In genomic region chr13:46385946-46386345, GRCh38 we compare ENCODE assay signal across 11 cellular contexts. TPM values are rescaled to one million over a fixed set of nuclear protein-coding genes. Genes with fewer than 3 reads are reported as not detected.
DNase-seq lines count a peak whose midpoint lies in the region; TF ChIP-seq lines count a peak whose summit lies in the region.
"Had no signal": no experiment of that assay in that cellular context is flagged by ENCODE, and none has a peak within 500 bp of the region (broad histone marks: within the 10 kb centered on the region; RNA-seq: fewer than 3 reads in every experiment).

No MANE protein-coding gene starts in this region.

- CTCF ChIA-PET in activated CD4-positive, alpha-beta T cell treated with anti-CD3 and anti-CD28 coated beads, Interleukin-2, amount 10 ng/mL, durations not matched to agents 7 days and 5 days (lab: Charles Lee) = no interaction called here

- H3K36me3 ChIP-seq in SK-N-MC (ENCODE audit: insufficient read depth, low read length) (peaks cover 41% of the 10 kb centered on the region), iPS-20b (ENCODE audit: insufficient read depth, low read depth, low read length) (no peaks in the 10 kb centered on the region), stomach (no peaks in the 10 kb centered on the region)
- H3K36me3 ChIP-seq: WERI-Rb-1 had no signal

- peaks cover 30% of the 10 kb centered on the region for H3K4me1 Mint-ChIP-seq in activated CD4-positive, alpha-beta T cell treated with anti-CD3 and anti-CD28 coated beads, Interleukin-2, amount 10 ng/mL, durations not matched to agents 7 days and 5 days

- H3K27me3 Mint-ChIP-seq in activated CD4-positive, alpha-beta T cell treated with anti-CD3 and anti-CD28 coated beads, Interleukin-2, amount 10 ng/mL, durations not matched to agents 7 days and 5 days = peaks cover 39% of the 10 kb centered on the region

- no peaks in the 10 kb centered on the region for H3K9me3 ChIP-seq in SK-N-MC (ENCODE audit: low read depth, low read length)
- H3K9me3 ChIP-seq in iPS-20b (ENCODE audit: insufficient read depth, low read depth, low read length) = no peaks in the 10 kb centered on the region
- H3K9me3 ChIP-seq in stomach = no peaks in the 10 kb centered on the region

- H3K4me3 ChIP-seq in SK-N-MC = peak overlapping the region; percentile 90
- peak overlapping the region; percentile 89 for H3K4me3 ChIP-seq in iPS-20b (ENCODE audit: low read length)
- H3K4me3 ChIP-seq in stomach = peak overlapping the region in 3 of 4 donors; percentile 40 to 54 (median 51)

- H3K27ac Mint-ChIP-seq in activated CD4-positive, alpha-beta T cell treated with anti-CD3 and anti-CD28 coated beads, Interleukin-2, amount 10 ng/mL, durations not matched to agents 7 days and 5 days = no peak overlapping the region
- H3K27ac Mint-ChIP-seq: stimulated activated naive CD8-positive, alpha-beta T cell treated with anti-CD3 and anti-CD28 coated beads, Interleukin-15, amount 100 ng/mL, for 72 hours had no signal

- WGBS in stomach, 5 donors = 30 to 47% (median 35%) methylated on average over 10 of the region's 10 CpGs

- H3K4me1 ChIP-seq in iPS-20b (ENCODE audit: insufficient read depth, low read length) (peaks cover 12% of the 10 kb centered on the region), stomach (peaks cover 0 to 29% (median 12%) of the 10 kb centered on the region in 4 donors)

- DNase-seq in activated CD4-positive, alpha-beta T cell treated with anti-CD3 and anti-CD28 coated beads, Interleukin-2, amount 10 ng/mL, durations not matched to agents 7 days and 5 days = no peak
- DNase-seq in activated CD4-positive, alpha-beta T cell treated with anti-CD3 and anti-CD28 coated beads, Interleukin-2, amount 50 U/mL, for 4 hours = no peak
- no peak for DNase-seq in SK-N-MC (ENCODE audit: low read depth, low spot score)
- DNase-seq in stomach = no peak
- DNase-seq in putamen (ENCODE audit: low spot score) = no peak
- DNase-seq in NCI-H2227 treated with DMSO at 0.1 percent for 48 hours (lab: John Stamatoyannopoulos, UW) = no peak
- no peak for DNase-seq in stimulated activated CD4-positive, alpha-beta T cell treated with anti-CD3 and anti-CD28 coated beads, Interleukin-15, amount 100 ng/mL, for 24 hours
- DNase-seq: NCI-H774; stimulated activated naive CD8-positive, alpha-beta T cell treated with anti-CD3 and anti-CD28 coated beads, Interleukin-15, amount 100 ng/mL, for 72 hours; WERI-Rb-1 had no signal

- H3K27ac ChIP-seq in SK-N-MC = peak overlapping the region; percentile 4; the same call in 1 of the 2 replicates
- H3K27ac ChIP-seq in iPS-20b (ENCODE audit: low read length) = no peak overlapping the region
- no peak overlapping the region for H3K27ac ChIP-seq in stomach
- H3K27ac ChIP-seq: WERI-Rb-1 had no signal

- POLR2A ChIA-PET in activated CD4-positive, alpha-beta T cell treated with anti-CD3 and anti-CD28 coated beads, Interleukin-2, amount 10 ng/mL, durations not matched to agents 7 days and 5 days (lab: Charles Lee) = no interaction called here

- no peak for TF ChIP-seq EP300 in stomach (IDR thresholded peaks at IDR 0.05)

- no peaks in the 10 kb centered on the region for H3K9me3 Mint-ChIP-seq in activated CD4-positive, alpha-beta T cell treated with anti-CD3 and anti-CD28 coated beads, Interleukin-2, amount 10 ng/mL, durations not matched to agents 7 days and 5 days
- H3K9me3 Mint-ChIP-seq: stimulated activated naive CD8-positive, alpha-beta T cell treated with anti-CD3 and anti-CD28 coated beads, Interleukin-15, amount 100 ng/mL, for 72 hours had no signal

- intact Hi-C loops in stomach (cut with DNase I; ENCODE audit: low total_unique reads) = no loop called here

- H3K36me3 Mint-ChIP-seq in activated CD4-positive, alpha-beta T cell treated with anti-CD3 and anti-CD28 coated beads, Interleukin-2, amount 10 ng/mL, durations not matched to agents 7 days and 5 days (ENCODE audit: low read depth) = peaks cover 2% of the 10 kb centered on the region

- H3K27me3 ChIP-seq in iPS-20b (ENCODE audit: insufficient read depth, low read length) = peaks cover 72% of the 10 kb centered on the region
- H3K27me3 ChIP-seq in stomach = peaks cover 6 to 40% (median 25%) of the 10 kb centered on the region in 3 donors

- peak overlapping the region; percentile 45 for H3K4me3 Mint-ChIP-seq in activated CD4-positive, alpha-beta T cell treated with anti-CD3 and anti-CD28 coated beads, Interleukin-2, amount 10 ng/mL, durations not matched to agents 7 days and 5 days

- no peak for TF ChIP-seq POLR2A in stomach (IDR thresholded peaks at IDR 0.05)

- H3K9ac ChIP-seq in SK-N-MC (ENCODE audit: insufficient read length) (peak overlapping the region; percentile 86), iPS-20b (ENCODE audit: low read depth, low read length) (no peak overlapping the region)

- no peak for TF ChIP-seq CTCF in stomach (IDR thresholded peaks at IDR 0.05)

RNA-seq across cellular contexts. Expression of gene RUBCNL, which starts 1.1 kb away (rescaled TPM):
- not detected for total RNA-seq in activated CD4-positive, alpha-beta T cell treated with anti-CD3 and anti-CD28 coated beads, Interleukin-2, amount 10 ng/mL, durations not matched to agents 7 days and 5 days
- 1 to 10 TPM in 3 of 5 donors, not detected in 2; 4.6 to 7.7 (median 5.0) TPM for total RNA-seq in stomach
- under 1 TPM; 0.46 to 0.70 (median 0.56) TPM for polyA plus RNA-seq in stomach
